Comparison of ENCODE assay signal across 8 cellular contexts in genomic region chr1:203593723-203594122, GRCh38. TPM values are rescaled to one million over a fixed set of nuclear protein-coding genes. Genes with fewer than 3 reads are reported as not detected.
DNase-seq lines count a peak whose midpoint lies in the region; ATAC-seq and TF ChIP-seq lines count a peak whose summit lies in the region.

No MANE protein-coding gene starts in this region.

- intact Hi-C loops in activated CD4-positive, alpha-beta T cell treated with anti-CD3 and anti-CD28 coated beads for 36 hours (cut with DNase I, micrococcal nuclease), result loop anchor here in 1 of 2 experiments (1.0 kb wide), 1 partner anchor 109 kb away; no protein-coding TSS in a partner anchor

- no peaks in the 10 kb centered on the region for H4K20me1 ChIP-seq in Karpas-422 (ENCODE audit: insufficient read depth, low read depth, low read length)

- H3K4me1 Mint-ChIP-seq in activated CD4-positive, alpha-beta T cell treated with anti-CD3 and anti-CD28 coated beads for 36 hours, result peaks cover 15% of the 10 kb centered on the region
- H3K4me1 Mint-ChIP-seq in endodermal cell, result peaks cover 67% of the 10 kb centered on the region

- POLR2A ChIA-PET in AG04450 (lab: Yijun Ruan, JAX), result interaction anchor here (1.9 kb wide), 1 partner anchor 36 kb away, joined by 6 read pairs; no protein-coding TSS in a partner anchor
- POLR2A ChIA-PET in activated CD4-positive, alpha-beta T cell treated with anti-CD3 and anti-CD28 coated beads for 36 hours (lab: Charles Lee), result interaction anchor here (1.8 kb wide), 1 partner anchor 35 kb away, joined by 5 read pairs; no protein-coding TSS in a partner anchor

- H3K27me3 ChIP-seq in AG04450 (ENCODE audit: control insufficient read depth, insufficient read depth, low read length) (no peaks in the 10 kb centered on the region), Karpas-422 (ENCODE audit: low read length) (0 out of 2 replicates have a peak, but pooled peaks cover 5% of the 10 kb centered on the region), endodermal cell (ENCODE audit: control insufficient read depth, insufficient read depth, low read length, poor library complexity, severe bottlenecking) (no peaks in the 10 kb centered on the region)

- no peaks in the 10 kb centered on the region for H3K9me3 ChIP-seq in AG04450 (ENCODE audit: control insufficient read depth, insufficient read depth, low read length)
- no peaks in the 10 kb centered on the region for H3K9me3 ChIP-seq in Karpas-422 (ENCODE audit: low read length)
- no peaks in the 10 kb centered on the region for H3K9me3 ChIP-seq in endodermal cell (ENCODE audit: control insufficient read depth, low read length)

- CTCF ChIA-PET in AG04450 (lab: Charles Lee), result no interaction called here
- CTCF ChIA-PET in activated CD4-positive, alpha-beta T cell treated with anti-CD3 and anti-CD28 coated beads for 36 hours (lab: Charles Lee), result interaction anchor here (0.5 to 5.2 kb wide), 15 partner anchors 9 to 165 kb away, joined by 3 to 45 read pairs (median 3); partner anchors contain the start of gene ATP2B4

- no peaks in the 10 kb centered on the region for H3K36me3 ChIP-seq in Karpas-422 (ENCODE audit: insufficient read depth, low read length)
- H3K36me3 ChIP-seq in endodermal cell (ENCODE audit: control insufficient read depth, insufficient read depth, low read length), result no peaks in the 10 kb centered on the region

- peak overlapping the region; percentile 30 for H3K27ac Mint-ChIP-seq in activated CD4-positive, alpha-beta T cell treated with anti-CD3 and anti-CD28 coated beads for 36 hours
- H3K27ac Mint-ChIP-seq in endodermal cell, result peak overlapping the region; percentile 73

- ATAC-seq in activated CD4-positive, alpha-beta T cell treated with anti-CD3 and anti-CD28 coated beads for 36 hours, result peak; percentile 92
- ATAC-seq in GM19035 (IDR thresholded peaks at IDR 0.05; ENCODE audit: unreplicated experiment), result no peak

- no peaks in the 10 kb centered on the region for H3K36me3 Mint-ChIP-seq in activated CD4-positive, alpha-beta T cell treated with anti-CD3 and anti-CD28 coated beads for 36 hours (ENCODE audit: low read depth)
- no peaks in the 10 kb centered on the region for H3K36me3 Mint-ChIP-seq in endodermal cell (ENCODE audit: low read depth)

- no peaks in the 10 kb centered on the region for H3K79me2 ChIP-seq in Karpas-422 (ENCODE audit: low read length)

- 81 to 92% methylated on average over 2 to 4 of the region's 4 CpGs for WGBS in endodermal cell (ENCODE audit: insufficient coverage in 1 of 2, insufficient read length in 1 of 2), 2 experiments

- H3K27ac ChIP-seq in AG04450 (ENCODE audit: low read depth, low read length) (no peak overlapping the region), Karpas-422 (ENCODE audit: low read length) (no peak overlapping the region), endodermal cell (ENCODE audit: low read depth, low read length) (no peak overlapping the region)

- DNase-seq in AG04450 (ENCODE audit: low read depth, low spot score) (no peak), Karpas-422 (peak; percentile 77), endodermal cell (peak; percentile 88), NCI-H2081 (lab: John Stamatoyannopoulos, UW) (no peak), AG08396 (ENCODE audit: low spot score) (no peak)
- peak; percentile 76 for DNase-seq in activated CD4-positive, alpha-beta T cell treated with anti-CD3 and anti-CD28 coated beads for 36 hours
- DNase-seq in stimulated activated CD4-positive, alpha-beta T cell treated with anti-CD3 and anti-CD28 coated beads, Interleukin-15, amount 100 ng/mL, for 48 hours (ENCODE audit: low read depth in 2 of 2), result peak; percentile 27 to 30

- H3K4me2 ChIP-seq in Karpas-422 (ENCODE audit: low read depth, low read length, poor library complexity, severe bottlenecking), result no peak overlapping the region

- H3K9ac ChIP-seq in Karpas-422 (ENCODE audit: low read length) (no peak overlapping the region), endodermal cell (ENCODE audit: extremely low read depth, low read length, poor library complexity, severe bottlenecking) (no peak overlapping the region)

- H3K4me1 ChIP-seq in Karpas-422 (ENCODE audit: low read length) (no peaks in the 10 kb centered on the region), endodermal cell (ENCODE audit: control insufficient read depth, insufficient read depth, low read length) (peaks cover 45% of the 10 kb centered on the region)

- H3K9me3 Mint-ChIP-seq in activated CD4-positive, alpha-beta T cell treated with anti-CD3 and anti-CD28 coated beads for 36 hours (ENCODE audit: low read depth), result no peaks in the 10 kb centered on the region
- H3K9me3 Mint-ChIP-seq in endodermal cell, result no peaks in the 10 kb centered on the region

- H3K27me3 Mint-ChIP-seq in activated CD4-positive, alpha-beta T cell treated with anti-CD3 and anti-CD28 coated beads for 36 hours, result no peaks in the 10 kb centered on the region
- H3K27me3 Mint-ChIP-seq in endodermal cell (ENCODE audit: insufficient read depth), result no peaks in the 10 kb centered on the region

- H3K4me3 ChIP-seq in AG04450 (ENCODE audit: low read depth, low read length) (no peak overlapping the region), Karpas-422 (ENCODE audit: low read length) (no peak overlapping the region), endodermal cell (ENCODE audit: low read length) (no peak overlapping the region)

- H3K9me2 ChIP-seq in Karpas-422 (replicated peaks; ENCODE audit: insufficient read depth, low read length), result no peaks in the 10 kb centered on the region

- no peak overlapping the region for H2AFZ ChIP-seq in Karpas-422 (ENCODE audit: low read length)

- H3K4me3 Mint-ChIP-seq in activated CD4-positive, alpha-beta T cell treated with anti-CD3 and anti-CD28 coated beads for 36 hours, result no peak overlapping the region
- no peak overlapping the region for H3K4me3 Mint-ChIP-seq in endodermal cell

- TF ChIP-seq CTCF in AG04450 (IDR thresholded peaks at IDR 0.05; ENCODE audit: low read depth, low read length) (0 out of 2 replicates have a peak, but pooled peaks have one; percentile 23), endodermal cell (conservative IDR thresholded peaks at IDR 0.05) (peak; percentile 82)

RNA-seq across cellular contexts. Expression of gene ATP2B4, which starts 32.9 kb away (rescaled TPM):
- 168 and 204 TPM in 2 replicates for polyA plus RNA-seq in AG04450 (2011; rRNA removed)
- 319 and 332 TPM in 2 replicates for polyA minus RNA-seq in AG04450 (2011; rRNA and poly(A)+ RNA removed)
- total RNA-seq in Karpas-422 (2014; rRNA removed; shearing (Covaris generic); ENCODE audit: low replicate concordance), result 2.5 and 2.7 TPM in 2 replicates
- 10 to 100 TPM; 36.2 to 38.8 TPM for total RNA-seq in activated CD4-positive, alpha-beta T cell treated with anti-CD3 and anti-CD28 coated beads for 36 hours
- total RNA-seq in endodermal cell, result 10 to 100 TPM; 34.9 to 60.0 TPM
- polyA plus RNA-seq in endodermal cell (2013, experiment 1 of 2), result 67.4 TPM
- 64.6 TPM for polyA plus RNA-seq in endodermal cell (2013, experiment 2 of 2)

Comparison
In these comparisons a context has a peak if more than half of its experiments do, and no peak if none do; other contexts are left out.
1. DNase-seq: peak in Karpas-422 (single experiment), activated CD4-positive, alpha-beta T cell treated with anti-CD3 and anti-CD28 coated beads for 36 hours (single experiment), endodermal cell (single experiment) and stimulated activated CD4-positive, alpha-beta T cell treated with anti-CD3 and anti-CD28 coated beads, Interleukin-15, amount 100 ng/mL, for 48 hours (2 of 2); none in AG04450 (single experiment), NCI-H2081 (0 of 2) and AG08396 (single experiment).